In genomic region chr2:105320651-105321215, GRCh38 we compare ENCODE assay signal across 21 cellular contexts. TPM values are rescaled to one million over a fixed set of nuclear protein-coding genes. Genes with fewer than 3 reads are reported as not detected.
DNase-seq lines count a peak whose midpoint lies in the region; ATAC-seq and TF ChIP-seq lines count a peak whose summit lies in the region.
"Had no signal": no experiment of that assay in that cellular context is flagged by ENCODE, and none has a peak within 500 bp of the region (broad histone marks: within the 10 kb centered on the region; RNA-seq: fewer than 3 reads in every experiment).

No MANE protein-coding gene starts in this region.

- no peak overlapping the region for H3K18ac ChIP-seq in IMR-90 (ENCODE audit: low read depth, low read length)
- H3K18ac ChIP-seq in trophoblast cell (ENCODE audit: low read length): no peak overlapping the region
- no peak overlapping the region for H3K18ac ChIP-seq in neuronal stem cell (ENCODE audit: low read length)

- H4K12ac ChIP-seq in trophoblast cell (ENCODE audit: low read depth, low read length): no peak overlapping the region

- no peak overlapping the region for H4K5ac ChIP-seq in IMR-90 (ENCODE audit: low read depth, low read length)

- H3K4me3 ChIP-seq in IMR-90 (ENCODE audit: insufficient read depth, low read depth, low read length) (no peak overlapping the region), SJCRH30 (no peak overlapping the region), trophoblast cell (ENCODE audit: low read depth, low read length) (no peak overlapping the region), neuronal stem cell (ENCODE audit: low read length in 2 of 2) (no peak overlapping the region)
- H3K4me3 ChIP-seq: colonic mucosa, spleen, transverse colon had no signal

- H4K8ac ChIP-seq in IMR-90 (ENCODE audit: low read depth in 2 of 2, low read length in 2 of 2) (no peak overlapping the region), trophoblast cell (ENCODE audit: low read depth, low read length) (peak overlapping the region; percentile 55), neuronal stem cell (ENCODE audit: low read depth, low read length) (no peak overlapping the region)

- H2AK5ac ChIP-seq in IMR-90 (ENCODE audit: low read depth, low read length) (no peak overlapping the region), trophoblast cell (ENCODE audit: low read length) (no peak overlapping the region), neuronal stem cell (ENCODE audit: low read depth, low read length) (no peak overlapping the region)

- peaks cover 25% of the 10 kb centered on the region; the same call in 1 of the 2 replicates for H4K20me1 ChIP-seq in IMR-90 (ENCODE audit: insufficient read depth, low read length)

- H3K27me3 ChIP-seq in IMR-90 (ENCODE audit: control insufficient read depth, insufficient read depth, low read length) (no peaks in the 10 kb centered on the region), SJCRH30 (no peaks in the 10 kb centered on the region), trophoblast cell (ENCODE audit: insufficient read depth, low read length) (no peaks in the 10 kb centered on the region), neuronal stem cell (ENCODE audit: control insufficient read depth in 3 of 3, insufficient read depth in 3 of 3, low read depth in 1 of 3, low read length in 3 of 3) (no peaks in the 10 kb centered on the region)
- H3K27me3 ChIP-seq: brain microvascular endothelial cell, colonic mucosa, spleen, transverse colon had no signal

- intact Hi-C loops in IMR-90 (cut with micrococcal nuclease): no loop called here

- H4K91ac ChIP-seq in IMR-90 (ENCODE audit: insufficient read depth, low read depth, low read length): no peak overlapping the region
- H4K91ac ChIP-seq in trophoblast cell (ENCODE audit: low read depth, low read length): no peak overlapping the region
- H4K91ac ChIP-seq in neuronal stem cell (ENCODE audit: low read depth, low read length, poor library complexity): no peak overlapping the region

- peaks cover 12% of the 10 kb centered on the region for H3K79me2 ChIP-seq in trophoblast cell (ENCODE audit: control insufficient read depth, insufficient read depth, low read length, poor library complexity)

- CTCF ChIA-PET in IMR-90 (lab: Yijun Ruan, JAX): no interaction called here

- H2AK9ac ChIP-seq in IMR-90 (replicated peaks; ENCODE audit: low read depth, low read length, poor library complexity): no peak overlapping the region

- H3K9ac ChIP-seq in IMR-90 (ENCODE audit: low read depth, low read length) (no peak overlapping the region), trophoblast cell (ENCODE audit: low read length) (no peak overlapping the region), neuronal stem cell (ENCODE audit: low read depth, low read length, poor library complexity) (no peak overlapping the region)

- no peak for TF ChIP-seq POLR2A in IMR-90 (IDR thresholded peaks at IDR 0.05; ENCODE audit: low read depth, low read length)

- POLR2A ChIA-PET in IMR-90 (lab: Charles Lee; ENCODE audit: unreplicated experiment): no interaction called here

- H3K27ac ChIP-seq in IMR-90 (ENCODE audit: insufficient read depth, low read length) (no peak overlapping the region), SJCRH30 (peak overlapping the region; percentile 34), trophoblast cell (ENCODE audit: low read depth, low read length) (no peak overlapping the region), neuronal stem cell (replicated peaks; ENCODE audit: low read length) (no peak overlapping the region)
- H3K27ac ChIP-seq: brain microvascular endothelial cell, colonic mucosa, spleen, transverse colon had no signal

- peaks cover 12% of the 10 kb centered on the region for H3K4me1 ChIP-seq in IMR-90 (ENCODE audit: control insufficient read depth, insufficient read depth, low read length)
- peaks cover 38% of the 10 kb centered on the region for H3K4me1 ChIP-seq in SJCRH30
- H3K4me1 ChIP-seq in trophoblast cell (ENCODE audit: control insufficient read depth in 1 of 2, insufficient read depth in 2 of 2, low read length in 2 of 2): peaks cover 15 to 17% of the 10 kb centered on the region in 2 experiments
- H3K4me1 ChIP-seq in neuronal stem cell (ENCODE audit: control insufficient read depth in 2 of 2, insufficient read depth in 1 of 2, low read depth in 1 of 2, low read length in 2 of 2): peaks cover 0 to 6% of the 10 kb centered on the region in 2 donors
- H3K4me1 ChIP-seq: colonic mucosa had no signal

- H3K9me3 ChIP-seq in IMR-90 (ENCODE audit: control insufficient read depth, insufficient read depth, low read length): no peaks in the 10 kb centered on the region
- no peaks in the 10 kb centered on the region for H3K9me3 ChIP-seq in SJCRH30 (replicated peaks)
- H3K9me3 ChIP-seq in trophoblast cell (ENCODE audit: insufficient read depth, low read depth, low read length): no peaks in the 10 kb centered on the region
- no peaks in the 10 kb centered on the region for H3K9me3 ChIP-seq in neuronal stem cell (replicated peaks in 1 of 2; ENCODE audit: control insufficient read depth in 2 of 2, insufficient read depth in 1 of 2, low read depth in 1 of 2, low read length in 2 of 2)
- H3K9me3 ChIP-seq: colonic mucosa, spleen, transverse colon had no signal

- no TSS peak for BruUV-seq in IMR-90 (replicated peaks; lab: Mats Ljungman, UMichigan)

- no peaks in the 10 kb centered on the region for H3K36me3 ChIP-seq in IMR-90 (ENCODE audit: control insufficient read depth, insufficient read depth, low read length)
- H3K36me3 ChIP-seq in SJCRH30: no peaks in the 10 kb centered on the region; the same call in 1 of the 2 replicates
- peaks cover 0 to 2% of the 10 kb centered on the region in 2 experiments for H3K36me3 ChIP-seq in trophoblast cell (ENCODE audit: control insufficient read depth in 1 of 2, insufficient read depth in 2 of 2, low read length in 2 of 2)
- H3K36me3 ChIP-seq in neuronal stem cell (replicated peaks in 1 of 2; ENCODE audit: control insufficient read depth in 2 of 2, insufficient read depth in 2 of 2, low read length in 2 of 2): peaks cover 0 to 15% of the 10 kb centered on the region in 2 donors
- H3K36me3 ChIP-seq: brain microvascular endothelial cell, colonic mucosa, transverse colon had no signal

- H3K4me2 ChIP-seq in IMR-90 (ENCODE audit: low read depth, low read length) (no peak overlapping the region), trophoblast cell (ENCODE audit: low read length) (no peak overlapping the region), neuronal stem cell (ENCODE audit: insufficient read depth, low read length, poor library complexity, severe bottlenecking) (no peak overlapping the region)

- no peak overlapping the region for H2BK5ac ChIP-seq in IMR-90 (ENCODE audit: low read depth, low read length, poor library complexity, severe bottlenecking)
- no peak overlapping the region for H2BK5ac ChIP-seq in trophoblast cell (ENCODE audit: low read depth, low read length, poor library complexity)
- H2BK5ac ChIP-seq in neuronal stem cell (ENCODE audit: low read length): no peak overlapping the region

- H3K4ac ChIP-seq in IMR-90 (ENCODE audit: low read depth, low read length) (no peak overlapping the region), trophoblast cell (ENCODE audit: low read depth, low read length) (no peak overlapping the region), neuronal stem cell (ENCODE audit: low read length) (no peak overlapping the region)

- H3K79me1 ChIP-seq in IMR-90 (ENCODE audit: low read depth in 1 of 2, low read length in 2 of 2): peaks cover 38 to 70% of the 10 kb centered on the region in 2 experiments
- peaks cover 10% of the 10 kb centered on the region for H3K79me1 ChIP-seq in trophoblast cell (ENCODE audit: low read length)
- peaks cover 7% of the 10 kb centered on the region for H3K79me1 ChIP-seq in neuronal stem cell (ENCODE audit: low read depth, low read length)

- H2AFZ ChIP-seq in IMR-90 (replicated peaks; ENCODE audit: low read length, poor library complexity) (no peak overlapping the region), trophoblast cell (ENCODE audit: insufficient read depth, low read length, poor library complexity) (no peak overlapping the region), neuronal stem cell (ENCODE audit: low read length) (no peak overlapping the region)

- H3K23ac ChIP-seq in IMR-90 (ENCODE audit: low read depth, low read length) (no peak overlapping the region), trophoblast cell (ENCODE audit: low read length) (no peak overlapping the region), neuronal stem cell (ENCODE audit: low read depth, low read length, poor library complexity) (no peak overlapping the region)

- peaks cover 20% of the 10 kb centered on the region for H3K9me1 ChIP-seq in IMR-90 (ENCODE audit: insufficient read depth, low read length)

- ATAC-seq in IMR-90 (ENCODE audit: low read depth) (no peak; the same call in 1 of the 2 replicates), HG03469 (IDR thresholded peaks at IDR 0.05; ENCODE audit: unreplicated experiment) (no peak)
- ATAC-seq: left lobe of liver, Right ventricle myocardium inferior, T-cell had no signal

- WGBS in IMR-90 (ENCODE audit: extremely low coverage in 2 of 2, insufficient read length in 1 of 2), 2 experiments: no CpG with 5 or more reads among the region's 7 CpGs
- WGBS in trophoblast cell (ENCODE audit: extremely low coverage, insufficient coverage, insufficient read length): no CpG with 5 or more reads among the region's 7 CpGs
- WGBS in neuronal stem cell (ENCODE audit: extremely low coverage in 2 of 2, insufficient read length in 2 of 2, insufficient replicate concordance in 1 of 2), 2 donors: no CpG with 5 or more reads among the region's 7 CpGs

- H2BK20ac ChIP-seq in IMR-90 (ENCODE audit: low read depth, low read length): no peak overlapping the region

- DNase-seq in EH (ENCODE audit: low read depth): peak; percentile 11
- peak; percentile 17 for DNase-seq in IMR-90
- DNase-seq in SJCRH30: peak; percentile 74 to 90
- no peak for DNase-seq in trophoblast cell
- no peak for DNase-seq in AG08396 (ENCODE audit: low spot score)
- no peak for DNase-seq in neuronal stem cell (ENCODE audit: low spot score)
- no peak for DNase-seq in HuH-7 (ENCODE audit: low spot score)
- DNase-seq: activated CD4-positive, alpha-beta T cell treated with anti-CD3 and anti-CD28 coated beads, Interleukin-2, amount 50 U/mL, for 1 hour; activated CD8-positive, alpha-beta memory T cell treated with anti-CD3 and anti-CD28 coated beads, Interleukin-2, amount 50 U/mL, for 4 hours; activated effector memory CD4-positive, alpha-beta T cell treated with Interleukin-2 at 50 U/mL for 16 hours; brain microvascular endothelial cell; colonic mucosa; MV-4-11; NCI-H1694 treated with DMSO at 0.1 percent for 48 hours; spleen; stimulated activated CD4-positive, alpha-beta T cell treated with anti-CD3 and anti-CD28 coated beads, Interleukin-4, amount 100 ng/mL, for 24 hours; T-cell; transverse colon had no signal

- H2BK15ac ChIP-seq in IMR-90 (ENCODE audit: low read depth, low read length): no peak overlapping the region
- H2BK15ac ChIP-seq in neuronal stem cell (ENCODE audit: low read length): no peak overlapping the region

- H3K14ac ChIP-seq in IMR-90 (replicated peaks; ENCODE audit: low read depth, low read length): no peak overlapping the region
- H3K14ac ChIP-seq in trophoblast cell (ENCODE audit: low read length): no peak overlapping the region
- H3K14ac ChIP-seq in neuronal stem cell (ENCODE audit: low read length): no peak overlapping the region

- no peak for TF ChIP-seq CTCF in IMR-90 (conservative IDR thresholded peaks at IDR 0.05; ENCODE audit: low read depth, low read length)

- H3K56ac ChIP-seq in IMR-90 (ENCODE audit: extremely low read depth, insufficient read depth, low read length): no peak overlapping the region

- no peak overlapping the region for H2BK12ac ChIP-seq in trophoblast cell (ENCODE audit: low read length)
- H2BK12ac ChIP-seq in neuronal stem cell (ENCODE audit: low read length): no peak overlapping the region

- dilution Hi-C loops in IMR-90 (cut with HindIII; ENCODE audit: low sequenced_read_pairs, unreplicated experiment): no loop called here

- no peak for TF ChIP-seq RAD21 in IMR-90 (IDR thresholded peaks at IDR 0.05; ENCODE audit: low read length)

- in situ Hi-C loops in IMR-90 (cut with MboI; ENCODE audit: low sequenced_read_pairs): no loop called here

- H2BK120ac ChIP-seq in IMR-90 (ENCODE audit: low read depth, low read length) (no peak overlapping the region), trophoblast cell (ENCODE audit: insufficient read depth, low read length, poor library complexity) (no peak overlapping the region), neuronal stem cell (ENCODE audit: low read depth, low read length) (no peak overlapping the region)

RNA-seq across cellular contexts. Expression of gene TGFBRAP1, which starts 8.8 kb away (rescaled TPM):
- total RNA-seq in IMR-90 (2012; rRNA removed): 8.9 and 10.4 TPM in 2 replicates
- polyA plus RNA-seq in IMR-90 (2012; rRNA removed): 6.9 and 7.2 TPM in 2 replicates
- polyA plus RNA-seq in IMR-90 (2012; cell fraction: cytosol; rRNA removed): 5.9 and 7.5 TPM in 2 replicates
- 6.4 and 8.7 TPM in 2 replicates for polyA plus RNA-seq in IMR-90 (2012; cell fraction: nucleus; rRNA removed; ENCODE audit: low replicate concordance)
- total RNA-seq in SJCRH30 (2014; rRNA removed; shearing (Covaris generic)): 18.7 and 19.5 TPM in 2 replicates
- 16.6 and 17.3 TPM in 2 replicates for polyA plus RNA-seq in trophoblast cell (2013)
- polyA plus RNA-seq in neuronal stem cell (2013, experiment 1 of 2): 10.0 TPM
- 9.5 TPM for polyA plus RNA-seq in neuronal stem cell (2013, experiment 2 of 2)

RNA-seq across cellular contexts. Expression of gene C2orf49, which starts 16.6 kb away (rescaled TPM):
- 3.8 and 11.1 TPM in 2 replicates for total RNA-seq in IMR-90 (2012; rRNA removed)
- polyA plus RNA-seq in IMR-90 (2012; rRNA removed): 8.5 and 8.6 TPM in 2 replicates
- polyA plus RNA-seq in IMR-90 (2012; cell fraction: cytosol; rRNA removed): 1.1 and 1.3 TPM in 2 replicates
- polyA plus RNA-seq in IMR-90 (2012; cell fraction: nucleus; rRNA removed; ENCODE audit: low replicate concordance): 0.46 and 5.5 TPM in 2 replicates
- 19.6 and 21.6 TPM in 2 replicates for total RNA-seq in SJCRH30 (2014; rRNA removed; shearing (Covaris generic))
- polyA plus RNA-seq in trophoblast cell (2013): 34.1 and 35.9 TPM in 2 replicates
- 24.1 TPM for polyA plus RNA-seq in neuronal stem cell (2013, experiment 1 of 2)
- polyA plus RNA-seq in neuronal stem cell (2013, experiment 2 of 2): 24.0 TPM

Comparison
In these comparisons a context has a peak if more than half of its experiments do, and no peak if none do; other contexts are left out.
1. DNase-seq: peak in EH (single experiment), IMR-90 (single experiment) and SJCRH30 (2 of 2); none in trophoblast cell (0 of 2), AG08396 (single experiment), neuronal stem cell (single experiment) and HuH-7 (single experiment).